1 cellular context compared by ENCODE assay signal in genomic region chr1:175192111-175192629, GRCh38.
TF ChIP-seq lines count a peak whose summit lies in the region.

No MANE protein-coding gene starts in this region.

TF ChIP-seq in HEK293, 187 proteins besides CTCF, POLR2A, EP300 and RAD21 (continued from another document):
- TF ChIP-seq KLF16 (tag by site-specific recombination; IDR thresholded peaks at IDR 0.05) (no peak), ZNF513 (tag by site-specific recombination; IDR thresholded peaks at IDR 0.05) (peak; percentile 72), ZNF561 (tag by site-specific recombination; IDR thresholded peaks at IDR 0.05; ENCODE audit: borderline replicate concordance) (no peak), ZNF16 (tag by site-specific recombination; IDR thresholded peaks at IDR 0.05; ENCODE audit: low read depth) (no peak), ZNF529 (tag by site-specific recombination; IDR thresholded peaks at IDR 0.05; ENCODE audit: insufficient replicate concordance) (no peak), ZNF19 (tag by site-specific recombination; IDR thresholded peaks at IDR 0.05; ENCODE audit: low read depth) (no peak), ZFP69B (tag by site-specific recombination; IDR thresholded peaks at IDR 0.05) (no peak), PRDM2 (tag by site-specific recombination; IDR thresholded peaks at IDR 0.05; ENCODE audit: borderline replicate concordance) (no peak), ZNF157 (tag by site-specific recombination; IDR thresholded peaks at IDR 0.05) (no peak), ZNF175 (tag by site-specific recombination; IDR thresholded peaks at IDR 0.05) (no peak), ZNF350 (tag by site-specific recombination; IDR thresholded peaks at IDR 0.05) (no peak), SCRT2 (tag by site-specific recombination; IDR thresholded peaks at IDR 0.05) (peak; percentile 81), ZNF138 (tag by site-specific recombination; IDR thresholded peaks at IDR 0.05; ENCODE audit: borderline replicate concordance) (no peak), ZNF114 (tag by site-specific recombination; IDR thresholded peaks at IDR 0.05) (no peak), ZNF335 (tag by site-specific recombination; conservative IDR thresholded peaks at IDR 0.05) (peak; percentile 16), GLI2 (tag by site-specific recombination; IDR thresholded peaks at IDR 0.05; ENCODE audit: borderline replicate concordance, low read depth) (no peak), FEZF1 (tag by site-specific recombination; IDR thresholded peaks at IDR 0.05) (no peak), ZNF837 (tag by site-specific recombination; IDR thresholded peaks at IDR 0.05) (no peak)
